Comparison of ENCODE assay signal across 11 cellular contexts in genomic region chr9:137670391-137671195, GRCh38. TPM values are rescaled to one million over a fixed set of nuclear protein-coding genes. Genes with fewer than 3 reads are reported as not detected.
A peak's percentile ranks its signal among the peaks of the same experiment; 100 is the strongest.
DNase-seq lines count a peak whose midpoint lies in the region; TF ChIP-seq lines count a peak whose summit lies in the region.
"Had no signal": no experiment of that assay in that cellular context is flagged by ENCODE, and none has a peak within 500 bp of the region (broad histone marks: within the 10 kb centered on the region; RNA-seq: fewer than 3 reads in every experiment).

No MANE protein-coding gene starts in this region.

- peak overlapping the region in 4 of 7 donors; percentile 2 to 87 (median 78) for H3K27ac Mint-ChIP-seq in CD4-positive, alpha-beta memory T cell
- peak overlapping the region; percentile 44 for H3K27ac Mint-ChIP-seq in neural crest cell (ENCODE audit: unreplicated experiment)

- peaks cover 10% of the 10 kb centered on the region for H3F3A ChIP-seq in OCI-LY1 (ENCODE audit: insufficient read depth, low read length)

- no peak overlapping the region for H3K4me3 Mint-ChIP-seq in CD4-positive, alpha-beta memory T cell
- H3K4me3 Mint-ChIP-seq in neural crest cell = peak overlapping the region; percentile 33

- no peaks in the 10 kb centered on the region for H3K27me3 Mint-ChIP-seq in CD4-positive, alpha-beta memory T cell
- no peaks in the 10 kb centered on the region for H3K27me3 Mint-ChIP-seq in neural crest cell (ENCODE audit: low read depth)

- peaks cover 34% of the 10 kb centered on the region for H3K4me1 ChIP-seq in CD4-positive, alpha-beta memory T cell (ENCODE audit: insufficient read depth, low read length)
- H3K4me1 ChIP-seq in OCI-LY1 (ENCODE audit: insufficient read depth, low read length, severe bottlenecking) = peaks cover 96% of the 10 kb centered on the region

- H3K79me2 ChIP-seq in OCI-LY1 (ENCODE audit: insufficient read depth, low read length) = peaks cover 20% of the 10 kb centered on the region

- H4K20me1 ChIP-seq in OCI-LY1 (ENCODE audit: insufficient read depth, low read length) = no peaks in the 10 kb centered on the region

- TF ChIP-seq CTCF in OCI-LY1 (IDR thresholded peaks at IDR 0.05; ENCODE audit: low read length) = no peak
- no peak for TF ChIP-seq CTCF in neural crest cell (conservative IDR thresholded peaks at IDR 0.05)

- H3K36me3 ChIP-seq in CD4-positive, alpha-beta memory T cell (ENCODE audit: insufficient read depth, low read length) = peaks cover under 1% of the 10 kb centered on the region
- peaks cover 17% of the 10 kb centered on the region for H3K36me3 ChIP-seq in OCI-LY1 (ENCODE audit: insufficient read depth, low read length)

- H2AFZ ChIP-seq in OCI-LY1 (ENCODE audit: low read length) = no peak overlapping the region

- no peak overlapping the region for H3K27ac ChIP-seq in CD4-positive, alpha-beta memory T cell (ENCODE audit: low read depth, low read length)
- H3K27ac ChIP-seq in OCI-LY1 (ENCODE audit: low read depth, low read length, poor library complexity, severe bottlenecking) = peak overlapping the region; percentile 99

- H3K9me2 ChIP-seq in OCI-LY1 (ENCODE audit: low read depth, low read length) = no peaks in the 10 kb centered on the region

- POLR2A ChIA-PET in CD4-positive, alpha-beta memory T cell (lab: Charles Lee; ENCODE audit: partially characterized antibody) = no interaction called here

- no peaks in the 10 kb centered on the region for H3K9me3 Mint-ChIP-seq in CD4-positive, alpha-beta memory T cell
- no peaks in the 10 kb centered on the region for H3K9me3 Mint-ChIP-seq in neural crest cell

- H3K9me3 ChIP-seq in CD4-positive, alpha-beta memory T cell (ENCODE audit: control insufficient read depth in 1 of 2, low read length in 2 of 2) = no peaks in the 10 kb centered on the region
- H3K9me3 ChIP-seq in OCI-LY1 (ENCODE audit: low read length) = no peaks in the 10 kb centered on the region

- H3K9ac ChIP-seq in OCI-LY1 (ENCODE audit: low read length) = peak overlapping the region; percentile 68

- H3K4me1 Mint-ChIP-seq in CD4-positive, alpha-beta memory T cell = peaks cover 32 to 87% (median 59%) of the 10 kb centered on the region in 4 donors
- H3K4me1 Mint-ChIP-seq in neural crest cell = peaks cover 82% of the 10 kb centered on the region

- H3K27me3 ChIP-seq in CD4-positive, alpha-beta memory T cell (ENCODE audit: insufficient read depth, low read length) = no peaks in the 10 kb centered on the region
- no peaks in the 10 kb centered on the region for H3K27me3 ChIP-seq in OCI-LY1 (ENCODE audit: insufficient read depth, low read length)

- H3K4me3 ChIP-seq in CD4-positive, alpha-beta memory T cell (ENCODE audit: low read length in 2 of 2) = no peak overlapping the region
- H3K4me3 ChIP-seq in OCI-LY1 (ENCODE audit: low read depth, low read length, poor library complexity, severe bottlenecking) = peak overlapping the region; percentile 4

- CTCF ChIA-PET in CD4-positive, alpha-beta memory T cell (lab: Charles Lee; ENCODE audit: partially characterized antibody) = interaction anchor here (0.6 to 1.5 kb wide), 4 partner anchors 9 to 461 kb away, joined by 3 read pairs; no protein-coding TSS in a partner anchor

- intact Hi-C loops in CD4-positive, alpha-beta memory T cell (cut with micrococcal nuclease) = loop anchor here (10.0 kb wide), 3 partner anchors 104 to 474 kb away; no protein-coding TSS in a partner anchor

- peak overlapping the region; percentile 76 for H3K4me2 ChIP-seq in OCI-LY1 (ENCODE audit: low read length)

- no peak for DNase-seq in CD4-positive, alpha-beta memory T cell
- DNase-seq in glomerular visceral epithelial cell (ENCODE audit: extremely low spot score) (peak; percentile 34), neural crest cell (ENCODE audit: low read depth, low spot score) (peak; percentile 32), OCI-M2 (lab: John Stamatoyannopoulos, UW; ENCODE audit: unreplicated experiment) (no peak), AG20443 (ENCODE audit: low spot score) (no peak), COLO668 (lab: John Stamatoyannopoulos, UW; ENCODE audit: unreplicated experiment) (no peak), DMS79 treated with DMSO at 0.1 percent for 48 hours (lab: John Stamatoyannopoulos, UW) (no peak)
- DNase-seq: DND-41; NCI-H446; stimulated activated CD4-positive, alpha-beta T cell treated with anti-CD3 and anti-CD28 coated beads, Interleukin-4, amount 100 ng/mL, for 24 hours had no signal

- H3K36me3 Mint-ChIP-seq in CD4-positive, alpha-beta memory T cell = peaks cover 32% of the 10 kb centered on the region in 2 donors
- peaks cover 21% of the 10 kb centered on the region for H3K36me3 Mint-ChIP-seq in neural crest cell (ENCODE audit: low read depth)

RNA-seq across cellular contexts. Expression of gene EHMT1, which starts 51.8 kb away (rescaled TPM):
- total RNA-seq in CD4-positive, alpha-beta memory T cell = 100 to 1,000 TPM in 1 of 2 experiments, 10 to 100 TPM in 1; 99.6 to 118 TPM
- 10 to 100 TPM in 1 of 2 donors, 1 to 10 TPM in 1; 6.7 to 35.5 TPM for polyA plus RNA-seq in CD4-positive, alpha-beta memory T cell
- total RNA-seq in neural crest cell = 163 and 167 TPM in 2 replicates

Comparison
In these comparisons a context has a peak if more than half of its experiments do, and no peak if none do; other contexts are left out.
1. DNase-seq: peak in glomerular visceral epithelial cell (single experiment) and neural crest cell (single experiment); none in CD4-positive, alpha-beta memory T cell (0 of 5), OCI-M2 (single experiment), AG20443 (single experiment), COLO668 (single experiment) and DMS79 treated with DMSO at 0.1 percent for 48 hours (single experiment).